Comparison of ENCODE assay signal across 16 cellular contexts in genomic region chr11:16110862-16111261, GRCh38.
DNase-seq lines count a peak whose midpoint lies in the region; ATAC-seq and TF ChIP-seq lines count a peak whose summit lies in the region.
"Had no signal": no experiment of that assay in that cellular context is flagged by ENCODE, and none has a peak within 500 bp of the region (broad histone marks: within the 10 kb centered on the region; RNA-seq: fewer than 3 reads in every experiment).

No MANE protein-coding gene starts in this region.

- H3K4me1 Mint-ChIP-seq in nephron progenitor cell: peaks cover 36% of the 10 kb centered on the region

- no peak overlapping the region for H3K4me3 Mint-ChIP-seq in nephron progenitor cell

- no peaks in the 10 kb centered on the region for H3K27me3 Mint-ChIP-seq in nephron progenitor cell (ENCODE audit: low read depth, poor library complexity)

- H3K36me3 ChIP-seq in HUES48 (ENCODE audit: control insufficient read depth, insufficient read depth, low read length) (no peaks in the 10 kb centered on the region), SJSA1 (no peaks in the 10 kb centered on the region)

- H3K27ac Mint-ChIP-seq in nephron progenitor cell: peak overlapping the region; percentile 84

- H3K36me3 Mint-ChIP-seq in nephron progenitor cell (ENCODE audit: low read depth): peaks cover 12% of the 10 kb centered on the region

- H3K9me3 Mint-ChIP-seq in nephron progenitor cell: peaks cover 13% of the 10 kb centered on the region

- H3K4me1 ChIP-seq in HUES48 (ENCODE audit: control insufficient read depth, insufficient read depth, low read length) (peaks cover 36% of the 10 kb centered on the region), SJSA1 (replicated peaks) (peaks cover 14% of the 10 kb centered on the region)

- H3K27ac ChIP-seq in HUES48 (ENCODE audit: low read depth, low read length) (peak overlapping the region; percentile 70), SJSA1 (peak overlapping the region; percentile 8)
- H3K27ac ChIP-seq: RWPE1 had no signal

- ATAC-seq in GM21390 (IDR thresholded peaks at IDR 0.05; ENCODE audit: unreplicated experiment) (no peak), Right ventricle myocardium superior (ENCODE audit: poor library complexity) (no peak)
- ATAC-seq: GM12878 had no signal

- H3K4me3 ChIP-seq in HUES48 (ENCODE audit: low read depth, low read length) (no peak overlapping the region), SJSA1 (no peak overlapping the region), fibroblast of villous mesenchyme (ENCODE audit: low read depth, low read length) (no peak overlapping the region)
- H3K4me3 ChIP-seq: GM12878 had no signal

- H3K9me3 ChIP-seq in HUES48 (ENCODE audit: control insufficient read depth, insufficient read depth, low read length): 0 out of 2 replicates have a peak, but pooled peaks cover 1% of the 10 kb centered on the region
- 0 out of 2 replicates have a peak, but pooled peaks cover under 1% of the 10 kb centered on the region for H3K9me3 ChIP-seq in SJSA1 (replicated peaks)

- TF ChIP-seq CTCF in fibroblast of villous mesenchyme (IDR thresholded peaks at IDR 0.05; ENCODE audit: insufficient read depth, low read depth, low read length) (no peak), nephron progenitor cell (IDR thresholded peaks at IDR 0.05) (no peak)

- no peak overlapping the region for H3K9ac ChIP-seq in HUES48 (ENCODE audit: low read depth, low read length)

- DNase-seq in SJSA1 (ENCODE audit: low read depth in 1 of 2, low spot score in 2 of 2) (peak in 1 of 2 experiments; percentile 40), fibroblast of villous mesenchyme (ENCODE audit: low read depth) (peak; percentile 11), nephron progenitor cell (no peak), globus pallidus (ENCODE audit: low spot score) (no peak), Right ventricle myocardium superior (no peak)
- DNase-seq: C1 segment of cervical spinal cord; COR-L47; MV-4-11; NCI-H146; NCI-H345; NCI-H526 treated with DMSO at 0.1 percent for 48 hours; NK-92 treated with Interleukin-12 subunit alpha and Interleukin-12 subunit beta, amount 100 ng/mL, for 24 hours had no signal

- intact Hi-C loops in Right ventricle myocardium superior (cut with DNase I): no loop called here

- no peaks in the 10 kb centered on the region for H3K27me3 ChIP-seq in HUES48 (ENCODE audit: control insufficient read depth, insufficient read depth, low read length)
- no peaks in the 10 kb centered on the region for H3K27me3 ChIP-seq in SJSA1 (replicated peaks)
